In genomic region chr2:176268976-176269318, GRCh38 we compare ENCODE assay signal across 8 cellular contexts. TPM values are rescaled to one million over a fixed set of nuclear protein-coding genes. Genes with fewer than 3 reads are reported as not detected.
DNase-seq lines count a peak whose midpoint lies in the region; ATAC-seq and TF ChIP-seq lines count a peak whose summit lies in the region.

No MANE protein-coding gene starts in this region.

- H3K27ac Mint-ChIP-seq in activated naive CD4-positive, alpha-beta T cell treated with anti-CD3 and anti-CD28 coated beads, Interleukin-2, amount 10 ng/mL, durations not matched to agents 7 days and 5 days: no peak overlapping the region

- H3K27me3 Mint-ChIP-seq in activated naive CD4-positive, alpha-beta T cell treated with anti-CD3 and anti-CD28 coated beads, Interleukin-2, amount 10 ng/mL, durations not matched to agents 7 days and 5 days: peaks cover 8% of the 10 kb centered on the region

- no peaks in the 10 kb centered on the region for H3K9me3 Mint-ChIP-seq in activated naive CD4-positive, alpha-beta T cell treated with anti-CD3 and anti-CD28 coated beads, Interleukin-2, amount 10 ng/mL, durations not matched to agents 7 days and 5 days

- TF ChIP-seq CTCF in RWPE2 (IDR thresholded peaks at IDR 0.05; ENCODE audit: poor library complexity, severe bottlenecking) (no peak), foreskin fibroblast (IDR thresholded peaks at IDR 0.05; ENCODE audit: low read depth, low read length) (no peak), spleen (IDR thresholded peaks at IDR 0.05 in 8 of 11, conservative IDR thresholded peaks at IDR 0.05 in 3 of 11) (no peak)

- peaks cover 14% of the 10 kb centered on the region for H3K4me1 Mint-ChIP-seq in activated naive CD4-positive, alpha-beta T cell treated with anti-CD3 and anti-CD28 coated beads, Interleukin-2, amount 10 ng/mL, durations not matched to agents 7 days and 5 days

- WGBS in spleen, 5 donors: 16 to 27% (median 23%) methylated on average over 10 of the region's 10 CpGs

- no peak for TF ChIP-seq POLR2A in spleen (IDR thresholded peaks at IDR 0.05)

- no peak for DNase-seq in activated naive CD4-positive, alpha-beta T cell treated with anti-CD3 and anti-CD28 coated beads, Interleukin-2, amount 10 ng/mL, durations not matched to agents 7 days and 5 days
- DNase-seq in activated naive CD4-positive, alpha-beta T cell (lab: John Stamatoyannopoulos, UW): no peak
- DNase-seq in RWPE2 (ENCODE audit: low spot score): no peak
- no peak for DNase-seq in foreskin fibroblast
- no peak for DNase-seq in spleen
- no peak for DNase-seq in iPS-NIHi11 (ENCODE audit: low spot score)
- no peak for DNase-seq in DMS53 treated with DMSO at 0.1 percent for 48 hours (lab: John Stamatoyannopoulos, UW; ENCODE audit: unreplicated experiment)

- CTCF ChIA-PET in activated naive CD4-positive, alpha-beta T cell treated with anti-CD3 and anti-CD28 coated beads, Interleukin-2, amount 10 ng/mL, durations not matched to agents 7 days and 5 days (lab: Charles Lee): interaction anchor here (0.7 to 1.4 kb wide), 2 partner anchors 186 to 756 kb away, joined by 3 to 5 read pairs; no protein-coding TSS in a partner anchor

- intact Hi-C loops in spleen (cut with DNase I; ENCODE audit: low total_unique reads): no loop called here

- peaks cover 4% of the 10 kb centered on the region for H3K36me3 Mint-ChIP-seq in activated naive CD4-positive, alpha-beta T cell treated with anti-CD3 and anti-CD28 coated beads, Interleukin-2, amount 10 ng/mL, durations not matched to agents 7 days and 5 days

- H3K4me3 Mint-ChIP-seq in activated naive CD4-positive, alpha-beta T cell treated with anti-CD3 and anti-CD28 coated beads, Interleukin-2, amount 10 ng/mL, durations not matched to agents 7 days and 5 days: peak overlapping the region; percentile 96

- H3K27ac ChIP-seq in RWPE2 (ENCODE audit: poor library complexity, severe bottlenecking) (peak overlapping the region; percentile 55), spleen (peak overlapping the region; percentile 79 to 92 (median 88))

- H3K27me3 ChIP-seq in RWPE2 (ENCODE audit: insufficient read depth, poor library complexity, severe bottlenecking) (no peaks in the 10 kb centered on the region), spleen (replicated peaks in 1 of 7) (no peaks in the 10 kb centered on the region)

- H3K9me3 ChIP-seq in RWPE2 (ENCODE audit: severe bottlenecking): no peaks in the 10 kb centered on the region
- no peaks in the 10 kb centered on the region for H3K9me3 ChIP-seq in spleen

- H3K4me1 ChIP-seq in RWPE2 (ENCODE audit: insufficient read depth, poor library complexity, severe bottlenecking) (peaks cover 13% of the 10 kb centered on the region), spleen (peaks cover 6 to 44% (median 19%) of the 10 kb centered on the region in 6 donors)

- H3K36me3 ChIP-seq in RWPE2 (ENCODE audit: low read depth) (peaks cover 14% of the 10 kb centered on the region), spleen (no peaks in the 10 kb centered on the region)

- ATAC-seq in RWPE2 (ENCODE audit: low read depth) (no peak), GM18868 (IDR thresholded peaks at IDR 0.05; ENCODE audit: unreplicated experiment) (no peak)

- H3K4me3 ChIP-seq in RWPE2 (ENCODE audit: severe bottlenecking): peak overlapping the region; percentile 48
- H3K4me3 ChIP-seq in foreskin fibroblast (ENCODE audit: low read depth in 1 of 2, low read length in 2 of 2): peak overlapping the region; percentile 96 to 99
- peak overlapping the region; percentile 70 to 96 (median 86) for H3K4me3 ChIP-seq in spleen

RNA-seq across cellular contexts. Expression of gene MTX2, which starts 0.3 kb away (rescaled TPM):
- total RNA-seq in spleen: 10 to 100 TPM; 11.1 to 23.1 (median 15.7) TPM
- 10 to 100 TPM; 31.4 to 33.8 (median 32.7) TPM for polyA plus RNA-seq in spleen
